ENCODE assay signal across 2 cellular contexts in genomic region chr1:173107696-173108095, GRCh38.
A peak's percentile ranks its signal among the peaks of the same experiment; 100 is the strongest.
TF ChIP-seq lines count a peak whose summit lies in the region.

No MANE protein-coding gene starts in this region.

TF ChIP-seq in HepG2, 621 proteins besides CTCF, POLR2A, EP300 and RAD21:
- TF ChIP-seq REST (IDR thresholded peaks at IDR 0.05; ENCODE audit: borderline replicate concordance in 1 of 2, low read depth in 1 of 2, low read length in 2 of 2) (no peak), MED13 (CRISPR knock-in tag; IDR thresholded peaks at IDR 0.05) (no peak), ZBTB25 (CRISPR knock-in tag; IDR thresholded peaks at IDR 0.05) (no peak), MAFK (conservative IDR thresholded peaks at IDR 0.05 in 1 of 2, IDR thresholded peaks at IDR 0.05 in 1 of 2; ENCODE audit: low read length in 2 of 2) (peak in 1 of 2 experiments; percentile 43; a peak in 2 of 4 replicates), DDIT3 (CRISPR knock-in tag; IDR thresholded peaks at IDR 0.05) (no peak), FOXA1 (IDR thresholded peaks at IDR 0.05) (no peak), FOXA1 (CRISPR knock-in tag; IDR thresholded peaks at IDR 0.05) (no peak), MAFF (IDR thresholded peaks at IDR 0.05; ENCODE audit: low read depth, low read length) (0 out of 2 replicates have a peak, but pooled peaks have one; percentile 6)
TF ChIP-seq in HepG2: peak in this region for 2.

TF ChIP-seq in K562, 482 proteins besides CTCF, POLR2A, EP300 and RAD21:
- TF ChIP-seq RBM14 (IDR thresholded peaks at IDR 0.05; ENCODE audit: borderline replicate concordance, insufficient read depth, low read depth, low read length) (no peak), SAP30 (IDR thresholded peaks at IDR 0.05; ENCODE audit: borderline replicate concordance, insufficient read depth, low read depth, low read length, poor library complexity, severe bottlenecking) (no peak), EGR1 (conservative IDR thresholded peaks at IDR 0.05) (no peak), ZNF668 (CRISPR knock-in tag; IDR thresholded peaks at IDR 0.05) (no peak), KLF6 (CRISPR knock-in tag; IDR thresholded peaks at IDR 0.05; ENCODE audit: borderline replicate concordance) (no peak), SAFB2 (IDR thresholded peaks at IDR 0.05; ENCODE audit: borderline replicate concordance, low read depth, low read length, severe bottlenecking) (no peak), FOSL1 (tag; conservative IDR thresholded peaks at IDR 0.05) (no peak), CEBPG (CRISPR knock-in tag; IDR thresholded peaks at IDR 0.05) (no peak), CEBPG (tag; conservative IDR thresholded peaks at IDR 0.05 in 1 of 2, IDR thresholded peaks at IDR 0.05 in 1 of 2) (no peak), ZNF316 (IDR thresholded peaks at IDR 0.05) (peak; percentile 71), LCOR (CRISPR knock-in tag; IDR thresholded peaks at IDR 0.05) (no peak), C11orf30 (IDR thresholded peaks at IDR 0.05; ENCODE audit: low read depth) (peak; percentile 42; the same call in 1 of the 2 replicates)
TF ChIP-seq in K562: peak in this region for 2.
